In the genomic region with DNA sequence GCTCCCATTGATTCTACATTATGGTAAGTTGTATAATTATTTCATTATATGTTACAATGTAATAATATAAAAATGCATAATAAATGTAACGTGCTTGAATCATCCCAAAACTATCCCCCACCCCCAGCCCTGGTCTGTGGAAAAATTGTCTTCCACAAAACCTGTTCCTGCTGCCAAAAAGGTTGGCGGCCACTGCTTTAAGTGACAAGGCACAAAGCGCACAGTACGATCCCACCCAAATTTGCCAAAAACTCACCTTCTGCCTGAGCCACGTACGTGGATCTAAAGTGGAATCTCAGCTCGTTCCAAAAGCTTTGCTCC, we compare ENCODE assay signal across 16 cellular contexts. TPM values are rescaled to one million over a fixed set of nuclear protein-coding genes. Genes with fewer than 3 reads are reported as not detected.
DNase-seq lines count a peak whose midpoint lies in the region; ATAC-seq and TF ChIP-seq lines count a peak whose summit lies in the region.
"Had no signal": no experiment of that assay in that cellular context is flagged by ENCODE, and none has a peak within 500 bp of the region (broad histone marks: within the 10 kb centered on the region; RNA-seq: fewer than 3 reads in every experiment).

No MANE protein-coding gene starts in this region.

- no peaks in the 10 kb centered on the region for H3K27me3 Mint-ChIP-seq in brain
- H3K27me3 Mint-ChIP-seq in activated T-helper 2 cell treated with anti-CD3 and anti-CD28 coated beads, Interferon-gamma antibody, Interleukin-2, Interleukin-4, amounts not matched to agents 10 μg/mL and 5 μg/mL and 100 μg/mL, durations not matched to agents 14 hours and 24 hours and 36 hours (ENCODE audit: low read depth), result peaks cover 7% of the 10 kb centered on the region
- H3K27me3 Mint-ChIP-seq in activated T-cell treated with anti-CD3 and anti-CD28 coated beads, Interleukin-2, amount 50 U/mL, for 4 hours (ENCODE audit: low read depth), result no peaks in the 10 kb centered on the region

- H2AFZ ChIP-seq in osteoblast (ENCODE audit: low read length), result no peak overlapping the region

- H3K4me1 Mint-ChIP-seq in brain, result peaks cover 40% of the 10 kb centered on the region
- H3K4me1 Mint-ChIP-seq in activated T-helper 2 cell treated with anti-CD3 and anti-CD28 coated beads, Interferon-gamma antibody, Interleukin-2, Interleukin-4, amounts not matched to agents 10 μg/mL and 5 μg/mL and 100 μg/mL, durations not matched to agents 14 hours and 24 hours and 36 hours (ENCODE audit: low read depth), result peaks cover 24% of the 10 kb centered on the region
- H3K4me1 Mint-ChIP-seq in activated T-cell treated with anti-CD3 and anti-CD28 coated beads, Interleukin-2, amount 50 U/mL, for 4 hours (ENCODE audit: low read depth), result peaks cover 45% of the 10 kb centered on the region

- H3K9me3 ChIP-seq in osteoblast (ENCODE audit: low read depth, low read length), result no peaks in the 10 kb centered on the region
- H3K9me3 ChIP-seq in vagina, result no peaks in the 10 kb centered on the region
- H3K9me3 ChIP-seq: BLaER1 treated with 17β-estradiol and CSF1 and Interleukin-3, amounts not matched to agents 10 nM and 100 nM; esophagus squamous epithelium; HAP-1; tibial artery had no signal

- peaks cover 41% of the 10 kb centered on the region for H3K4me1 ChIP-seq in osteoblast (ENCODE audit: insufficient read depth, low read length)
- H3K4me1 ChIP-seq in vagina, result peaks cover 49% of the 10 kb centered on the region
- H3K4me1 ChIP-seq: HAP-1 had no signal

- peak; percentile 27 for DNase-seq in activated effector memory CD4-positive, alpha-beta T cell treated with anti-CD3 and anti-CD28 coated beads, Interleukin-2, amount 50 U/mL, for 16 hours
- DNase-seq in activated effector memory CD4-positive, alpha-beta T cell treated with Interleukin-2 at 50 U/mL for 16 hours, result no peak
- DNase-seq in osteoblast (ENCODE audit: insufficient read length, low spot score, missing footprints), result no peak
- no peak for DNase-seq in vagina (ENCODE audit: extremely low spot score in 2 of 2)
- no peak for DNase-seq in glomerular visceral epithelial cell (ENCODE audit: extremely low spot score)
- DNase-seq in activated T-helper 2 cell treated with anti-CD3 and anti-CD28 coated beads, Interferon-gamma antibody, Interleukin-2, Interleukin-4, amounts not matched to agents 10 μg/mL and 5 μg/mL and 100 μg/mL, durations not matched to agents 14 hours and 24 hours and 36 hours (ENCODE audit: low spot score), result no peak
- DNase-seq in activated T-cell treated with anti-CD3 and anti-CD28 coated beads, Interleukin-2, amount 50 U/mL, for 4 hours, result no peak
- DNase-seq: activated CD4-positive, alpha-beta T cell treated with anti-CD3 and anti-CD28 coated beads for 4 hours; amygdala; effector CD8-positive, alpha-beta T cell; esophagus squamous epithelium; stimulated activated naive CD4-positive, alpha-beta T cell had no signal

- H3K4me3 ChIP-seq in osteoblast (ENCODE audit: insufficient read depth, low read length) (no peak overlapping the region), vagina (no peak overlapping the region)
- H3K4me3 ChIP-seq: BLaER1 treated with 17β-estradiol and CSF1 and Interleukin-3, amounts not matched to agents 10 nM and 100 nM; esophagus squamous epithelium; HAP-1; tibial artery had no signal

- H3K79me2 ChIP-seq in osteoblast (ENCODE audit: insufficient read depth, low read length), result no peaks in the 10 kb centered on the region

- no peaks in the 10 kb centered on the region for H3K9me3 Mint-ChIP-seq in brain
- H3K9me3 Mint-ChIP-seq in activated T-helper 2 cell treated with anti-CD3 and anti-CD28 coated beads, Interferon-gamma antibody, Interleukin-2, Interleukin-4, amounts not matched to agents 10 μg/mL and 5 μg/mL and 100 μg/mL, durations not matched to agents 14 hours and 24 hours and 36 hours, result no peaks in the 10 kb centered on the region
- no peaks in the 10 kb centered on the region for H3K9me3 Mint-ChIP-seq in activated T-cell treated with anti-CD3 and anti-CD28 coated beads, Interleukin-2, amount 50 U/mL, for 4 hours

- H3K27ac ChIP-seq in osteoblast (ENCODE audit: low read depth, low read length) (peak overlapping the region; percentile 99), vagina (peak overlapping the region; percentile 69)
- H3K27ac ChIP-seq: tibial artery had no signal

- no peak for TF ChIP-seq POLR2A in vagina (IDR thresholded peaks at IDR 0.05)

- TF ChIP-seq CTCF in brain (conservative IDR thresholded peaks at IDR 0.05) (no peak), osteoblast (IDR thresholded peaks at IDR 0.05; ENCODE audit: extremely low read depth, low read depth, low read length) (no peak), vagina (IDR thresholded peaks at IDR 0.05) (no peak)

- intact Hi-C loops in vagina (cut with DNase I), result loop anchor here (5.0 kb wide), 1 partner anchor 46 kb away; a partner anchor contains a TSS
- intact Hi-C loops in activated T-helper 2 cell treated with anti-CD3 and anti-CD28 coated beads, Interferon-gamma antibody, Interleukin-2, Interleukin-4, amounts not matched to agents 10 μg/mL and 5 μg/mL and 100 μg/mL, durations not matched to agents 14 hours and 24 hours and 36 hours (cut with micrococcal nuclease), result no loop called here

- no peak for ATAC-seq in activated T-cell treated with anti-CD3 and anti-CD28 coated beads, Interleukin-2, amount 50 U/mL, for 4 hours

- H3K27me3 ChIP-seq in osteoblast (ENCODE audit: insufficient read depth, low read length) (no peaks in the 10 kb centered on the region), vagina (no peaks in the 10 kb centered on the region)
- H3K27me3 ChIP-seq: esophagus squamous epithelium had no signal

- peaks cover 8% of the 10 kb centered on the region for H4K20me1 ChIP-seq in osteoblast (ENCODE audit: insufficient read depth, low read length)

- H3K36me3 ChIP-seq in osteoblast (ENCODE audit: insufficient read depth, low read length) (peaks cover 12% of the 10 kb centered on the region), vagina (no peaks in the 10 kb centered on the region)
- H3K36me3 ChIP-seq: BLaER1 treated with 17β-estradiol and CSF1 and Interleukin-3, amounts not matched to agents 10 nM and 100 nM; HAP-1; tibial artery had no signal

- H3K27ac Mint-ChIP-seq in brain, result peak overlapping the region in 3 of 5 experiments; percentile 35 to 92 (median 56)
- no peak overlapping the region for H3K27ac Mint-ChIP-seq in activated T-helper 2 cell treated with anti-CD3 and anti-CD28 coated beads, Interferon-gamma antibody, Interleukin-2, Interleukin-4, amounts not matched to agents 10 μg/mL and 5 μg/mL and 100 μg/mL, durations not matched to agents 14 hours and 24 hours and 36 hours

- H3K36me3 Mint-ChIP-seq in brain, result no peaks in the 10 kb centered on the region
- no peaks in the 10 kb centered on the region for H3K36me3 Mint-ChIP-seq in activated T-helper 2 cell treated with anti-CD3 and anti-CD28 coated beads, Interferon-gamma antibody, Interleukin-2, Interleukin-4, amounts not matched to agents 10 μg/mL and 5 μg/mL and 100 μg/mL, durations not matched to agents 14 hours and 24 hours and 36 hours (ENCODE audit: low read depth)
- peaks cover 2% of the 10 kb centered on the region for H3K36me3 Mint-ChIP-seq in activated T-cell treated with anti-CD3 and anti-CD28 coated beads, Interleukin-2, amount 50 U/mL, for 4 hours (ENCODE audit: insufficient read depth)

- H3K4me3 Mint-ChIP-seq in brain, result no peak overlapping the region
- H3K4me3 Mint-ChIP-seq in activated T-helper 2 cell treated with anti-CD3 and anti-CD28 coated beads, Interferon-gamma antibody, Interleukin-2, Interleukin-4, amounts not matched to agents 10 μg/mL and 5 μg/mL and 100 μg/mL, durations not matched to agents 14 hours and 24 hours and 36 hours (ENCODE audit: low read depth), result no peak overlapping the region
- no peak overlapping the region for H3K4me3 Mint-ChIP-seq in activated T-cell treated with anti-CD3 and anti-CD28 coated beads, Interleukin-2, amount 50 U/mL, for 4 hours

- H3K4me2 ChIP-seq in osteoblast (ENCODE audit: insufficient read depth, low read length), result no peak overlapping the region
- H3K4me2 ChIP-seq: BLaER1 treated with 17β-estradiol and CSF1 and Interleukin-3, amounts not matched to agents 10 nM and 100 nM had no signal

RNA-seq across cellular contexts. Expression of a gene that starts 14.5 kb away (rescaled TPM):
- 46.1 TPM for polyA plus RNA-seq in brain (ENCODE audit: insufficient read depth, low read depth, low replicate concordance)
- 32.2 and 33.6 TPM in 2 replicates for total RNA-seq in osteoblast
- total RNA-seq in vagina, result 46.2 TPM
- 0.41 and 0.57 TPM in 2 replicates for total RNA-seq in activated T-helper 2 cell treated with anti-CD3 and anti-CD28 coated beads, Interferon-gamma antibody, Interleukin-2, Interleukin-4, amounts not matched to agents 10 μg/mL and 5 μg/mL and 100 μg/mL, durations not matched to agents 14 hours and 24 hours and 36 hours
- 1 to 10 TPM; 6.4 to 9.9 (median 8.8) TPM for total RNA-seq in activated T-cell treated with anti-CD3 and anti-CD28 coated beads, Interleukin-2, amount 50 U/mL, for 4 hours

RNA-seq across cellular contexts. Expression of a gene that starts 45.3 kb away (rescaled TPM):
- 16.6 TPM for polyA plus RNA-seq in brain (ENCODE audit: insufficient read depth, low read depth, low replicate concordance)
- 10.1 and 17.7 TPM in 2 replicates for total RNA-seq in osteoblast
- 9.6 TPM for total RNA-seq in vagina
- total RNA-seq in activated T-helper 2 cell treated with anti-CD3 and anti-CD28 coated beads, Interferon-gamma antibody, Interleukin-2, Interleukin-4, amounts not matched to agents 10 μg/mL and 5 μg/mL and 100 μg/mL, durations not matched to agents 14 hours and 24 hours and 36 hours, result not detected in 2 replicates
- total RNA-seq in activated T-cell treated with anti-CD3 and anti-CD28 coated beads, Interleukin-2, amount 50 U/mL, for 4 hours, result under 1 TPM; 0.10 to 0.32 (median 0.24) TPM
